8 cellular contexts compared by ENCODE assay signal in genomic region chr15:65583701-65584100, GRCh38. TPM values are rescaled to one million over a fixed set of nuclear protein-coding genes. Genes with fewer than 3 reads are reported as not detected.
DNase-seq lines count a peak whose midpoint lies in the region; ATAC-seq and TF ChIP-seq lines count a peak whose summit lies in the region.

No MANE protein-coding gene starts in this region.

- peak overlapping the region; percentile 61 for H3K4me3 Mint-ChIP-seq in activated naive CD8-positive, alpha-beta T cell treated with anti-CD3 and anti-CD28 coated beads, Interleukin-2, amount 10 ng/mL, durations not matched to agents 7 days and 5 days
- H3K4me3 Mint-ChIP-seq in nephron progenitor cell, result peak overlapping the region; percentile 55

- no peaks in the 10 kb centered on the region for H3K27me3 Mint-ChIP-seq in activated naive CD8-positive, alpha-beta T cell treated with anti-CD3 and anti-CD28 coated beads, Interleukin-2, amount 10 ng/mL, durations not matched to agents 7 days and 5 days
- no peaks in the 10 kb centered on the region for H3K27me3 Mint-ChIP-seq in nephron progenitor cell (ENCODE audit: low read depth, poor library complexity)

- DNase-seq in GM10266 (ENCODE audit: extremely low spot score), result peak; percentile 58
- peak; percentile 76 for DNase-seq in NAMALWA (ENCODE audit: low spot score)
- DNase-seq in activated naive CD8-positive, alpha-beta T cell treated with anti-CD3 and anti-CD28 coated beads, Interleukin-2, amount 10 ng/mL, durations not matched to agents 7 days and 5 days, result no peak
- peak; percentile 17 for DNase-seq in nephron progenitor cell
- no peak for DNase-seq in amygdala (lab: John Stamatoyannopoulos, UW)
- DNase-seq in NCI-H146 treated with DMSO at 0.1 percent for 48 hours (lab: John Stamatoyannopoulos, UW; ENCODE audit: unreplicated experiment), result no peak
- no peak for DNase-seq in HT-29 (ENCODE audit: low spot score)
- DNase-seq in sigmoid colon, result no peak

- intact Hi-C loops in sigmoid colon (cut with DNase I), result no loop called here

- ATAC-seq in activated naive CD8-positive, alpha-beta T cell treated with anti-CD3 and anti-CD28 coated beads, Interleukin-2, amount 10 ng/mL, durations not matched to agents 7 days and 5 days (ENCODE audit: low read depth), result peak; percentile 95

- H3K4me3 ChIP-seq in sigmoid colon, result no peak overlapping the region

- no peak overlapping the region for H3K27ac ChIP-seq in sigmoid colon

- H3K4me1 ChIP-seq in sigmoid colon, result no peaks in the 10 kb centered on the region

- WGBS in sigmoid colon, 2 donors, result 28 to 67% methylated on average over 1 of the region's 1 CpG

- no peaks in the 10 kb centered on the region for H3K9me3 Mint-ChIP-seq in activated naive CD8-positive, alpha-beta T cell treated with anti-CD3 and anti-CD28 coated beads, Interleukin-2, amount 10 ng/mL, durations not matched to agents 7 days and 5 days
- no peaks in the 10 kb centered on the region for H3K9me3 Mint-ChIP-seq in nephron progenitor cell

- no peak for TF ChIP-seq CTCF in GM10266 (IDR thresholded peaks at IDR 0.05; ENCODE audit: control insufficient read depth, insufficient read depth, low read depth, missing control alignments)
- TF ChIP-seq CTCF in nephron progenitor cell (IDR thresholded peaks at IDR 0.05), result no peak
- no peak for TF ChIP-seq CTCF in sigmoid colon (IDR thresholded peaks at IDR 0.05)

- no peaks in the 10 kb centered on the region for H3K9me3 ChIP-seq in sigmoid colon

- peak overlapping the region; percentile 75 for H3K27ac Mint-ChIP-seq in activated naive CD8-positive, alpha-beta T cell treated with anti-CD3 and anti-CD28 coated beads, Interleukin-2, amount 10 ng/mL, durations not matched to agents 7 days and 5 days
- H3K27ac Mint-ChIP-seq in nephron progenitor cell, result peak overlapping the region; percentile 90

- POLR2A ChIA-PET in activated naive CD8-positive, alpha-beta T cell treated with anti-CD3 and anti-CD28 coated beads, Interleukin-2, amount 10 ng/mL, durations not matched to agents 7 days and 5 days (lab: Charles Lee), result interaction anchor here (1.2 kb wide), 1 partner anchor 67 kb away, joined by 5 read pairs; the partner anchor contains the start of gene DPP8

- peaks cover 28% of the 10 kb centered on the region for H3K4me1 Mint-ChIP-seq in activated naive CD8-positive, alpha-beta T cell treated with anti-CD3 and anti-CD28 coated beads, Interleukin-2, amount 10 ng/mL, durations not matched to agents 7 days and 5 days
- H3K4me1 Mint-ChIP-seq in nephron progenitor cell, result peaks cover 36% of the 10 kb centered on the region

- peaks cover 12 to 100% (median 31%) of the 10 kb centered on the region in 4 donors for H3K36me3 ChIP-seq in sigmoid colon

- H3K36me3 Mint-ChIP-seq in activated naive CD8-positive, alpha-beta T cell treated with anti-CD3 and anti-CD28 coated beads, Interleukin-2, amount 10 ng/mL, durations not matched to agents 7 days and 5 days, result peaks cover 47% of the 10 kb centered on the region
- H3K36me3 Mint-ChIP-seq in nephron progenitor cell (ENCODE audit: low read depth), result peaks cover 60% of the 10 kb centered on the region

- TF ChIP-seq POLR2A in sigmoid colon (IDR thresholded peaks at IDR 0.05), result no peak

- no peaks in the 10 kb centered on the region for H3K27me3 ChIP-seq in sigmoid colon

- no peak for TF ChIP-seq EP300 in sigmoid colon (IDR thresholded peaks at IDR 0.05)

RNA-seq across cellular contexts. Expression of gene INTS14, which starts 27.2 kb away (rescaled TPM):
- 10 to 100 TPM; 42.8 to 43.0 TPM for total RNA-seq in activated naive CD8-positive, alpha-beta T cell treated with anti-CD3 and anti-CD28 coated beads, Interleukin-2, amount 10 ng/mL, durations not matched to agents 7 days and 5 days
- 51.8 and 55.1 TPM in 2 replicates for total RNA-seq in HT-29 (2014; rRNA removed; shearing (Covaris generic))
- total RNA-seq in sigmoid colon, result 10 to 100 TPM; 19.5 to 26.0 (median 24.7) TPM
- 10 to 100 TPM; 16.2 to 29.9 (median 24.0) TPM for polyA plus RNA-seq in sigmoid colon

RNA-seq across cellular contexts. Expression of gene SLC24A1, which starts 38.0 kb away (rescaled TPM):
- total RNA-seq in activated naive CD8-positive, alpha-beta T cell treated with anti-CD3 and anti-CD28 coated beads, Interleukin-2, amount 10 ng/mL, durations not matched to agents 7 days and 5 days, result 1 to 10 TPM; 4.9 to 7.1 TPM
- 4.0 and 5.1 TPM in 2 replicates for total RNA-seq in HT-29 (2014; rRNA removed; shearing (Covaris generic))
- 1 to 10 TPM; 3.3 to 4.2 (median 3.9) TPM for total RNA-seq in sigmoid colon
- polyA plus RNA-seq in sigmoid colon, result 1 to 10 TPM; 4.8 to 6.0 (median 5.4) TPM

RNA-seq across cellular contexts. Expression of gene HACD3, which starts 53.4 kb away (rescaled TPM):
- 10 to 100 TPM; 33.3 to 34.5 TPM for total RNA-seq in activated naive CD8-positive, alpha-beta T cell treated with anti-CD3 and anti-CD28 coated beads, Interleukin-2, amount 10 ng/mL, durations not matched to agents 7 days and 5 days
- total RNA-seq in HT-29 (2014; rRNA removed; shearing (Covaris generic)), result 77.9 and 82.4 TPM in 2 replicates
- total RNA-seq in sigmoid colon, result 10 to 100 TPM; 26.3 to 37.2 (median 31.6) TPM
- 10 to 100 TPM in 1 of 3 donors, 1 to 10 TPM in 2; 3.0 to 30.9 (median 7.4) TPM for polyA plus RNA-seq in sigmoid colon

Comparison
In these comparisons a context has a peak if more than half of its experiments do, and no peak if none do; other contexts are left out.
1. DNase-seq: peak in GM10266 (single experiment), NAMALWA (single experiment) and nephron progenitor cell (single experiment); none in activated naive CD8-positive, alpha-beta T cell treated with anti-CD3 and anti-CD28 coated beads, Interleukin-2, amount 10 ng/mL, durations not matched to agents 7 days and 5 days (single experiment), amygdala (0 of 56), NCI-H146 treated with DMSO at 0.1 percent for 48 hours (single experiment), HT-29 (single experiment) and sigmoid colon (single experiment).